ENCODE assay signal across 8 cellular contexts in genomic region chr12:57693317-57693658, GRCh38. TPM values are rescaled to one million over a fixed set of nuclear protein-coding genes. Genes with fewer than 3 reads are reported as not detected.
DNase-seq lines count a peak whose midpoint lies in the region; ATAC-seq and TF ChIP-seq lines count a peak whose summit lies in the region.

No MANE protein-coding gene starts in this region.

- H3K9me3 ChIP-seq in Karpas-422 (ENCODE audit: low read length) = no peaks in the 10 kb centered on the region
- H3K9me3 ChIP-seq in esophagus muscularis mucosa = no peaks in the 10 kb centered on the region

- TF ChIP-seq EP300 in esophagus muscularis mucosa (IDR thresholded peaks at IDR 0.05) = no peak

- H3K4me3 ChIP-seq in Karpas-422 (ENCODE audit: low read length) (no peak overlapping the region; the same call in 1 of the 2 replicates), esophagus muscularis mucosa (peak overlapping the region; percentile 72 to 89 (median 84)), retinal pigment epithelial cell (ENCODE audit: low read length) (peak overlapping the region; percentile 98)

- H3K27ac ChIP-seq in Karpas-422 (ENCODE audit: low read length) = no peak overlapping the region
- H3K27ac ChIP-seq in esophagus muscularis mucosa (replicated peaks in 1 of 4) = peak overlapping the region; percentile 34 to 85 (median 56)

- 64% methylated on average over 10 of the region's 10 CpGs for WGBS in esophagus muscularis mucosa

- H3K79me2 ChIP-seq in Karpas-422 (ENCODE audit: low read length) = peaks cover 24% of the 10 kb centered on the region

- ATAC-seq in GM21381 (IDR thresholded peaks at IDR 0.05; ENCODE audit: unreplicated experiment) = no peak

- H2AFZ ChIP-seq in Karpas-422 (ENCODE audit: low read length) = peak overlapping the region; percentile 97

- H3K36me3 ChIP-seq in Karpas-422 (ENCODE audit: insufficient read depth, low read length) (peaks cover 20% of the 10 kb centered on the region; the same call in 1 of the 2 replicates), esophagus muscularis mucosa (peaks cover 15 to 28% (median 22%) of the 10 kb centered on the region in 4 donors)

- peaks cover 17% of the 10 kb centered on the region for H3K4me1 ChIP-seq in Karpas-422 (ENCODE audit: low read length)
- peaks cover 12 to 21% (median 18%) of the 10 kb centered on the region in 4 donors for H3K4me1 ChIP-seq in esophagus muscularis mucosa

- H3K27me3 ChIP-seq in Karpas-422 (ENCODE audit: low read length) (no peaks in the 10 kb centered on the region), esophagus muscularis mucosa (peaks cover 0 to 2% (median 0%) of the 10 kb centered on the region in 4 donors)

- H3K9me2 ChIP-seq in Karpas-422 (replicated peaks; ENCODE audit: insufficient read depth, low read length) = no peaks in the 10 kb centered on the region

- H4K20me1 ChIP-seq in Karpas-422 (ENCODE audit: insufficient read depth, low read depth, low read length) = no peaks in the 10 kb centered on the region

- peak overlapping the region; percentile 54 for H3K4me2 ChIP-seq in Karpas-422 (ENCODE audit: low read depth, low read length, poor library complexity, severe bottlenecking)

- TF ChIP-seq POLR2A in esophagus muscularis mucosa (IDR thresholded peaks at IDR 0.05; ENCODE audit: low read depth) = no peak

- peak; percentile 7 for DNase-seq in Daoy (ENCODE audit: low read depth)
- DNase-seq in Karpas-422 = no peak
- DNase-seq in esophagus muscularis mucosa (ENCODE audit: extremely low spot score) = no peak
- DNase-seq in retinal pigment epithelial cell (ENCODE audit: low read depth) = no peak
- no peak for DNase-seq in HT-29 (ENCODE audit: low spot score)
- DNase-seq in CD1c-positive myeloid dendritic cell (ENCODE audit: extremely low spot score) = no peak
- no peak for DNase-seq in anterior cingulate cortex (lab: John Stamatoyannopoulos, UW)

- no peak overlapping the region for H3K9ac ChIP-seq in Karpas-422 (ENCODE audit: low read length)

- intact Hi-C loops in esophagus muscularis mucosa (cut with DNase I) = loop anchor here (5.0 kb wide), 1 partner anchor 111 kb away; no protein-coding TSS in a partner anchor

- no peak for TF ChIP-seq CTCF in esophagus muscularis mucosa (IDR thresholded peaks at IDR 0.05)
- TF ChIP-seq CTCF in retinal pigment epithelial cell (conservative IDR thresholded peaks at IDR 0.05; ENCODE audit: low read depth, low read length) = no peak

RNA-seq across cellular contexts. Expression of gene OS9, which starts 0.6 kb away (rescaled TPM):
- total RNA-seq in Daoy (2014; rRNA removed; shearing (Covaris generic)) = 262 and 383 TPM in 2 replicates
- 72.6 and 120 TPM in 2 replicates for total RNA-seq in Karpas-422 (2014; rRNA removed; shearing (Covaris generic); ENCODE audit: low replicate concordance)
- total RNA-seq in esophagus muscularis mucosa = 100 to 1,000 TPM; 139 to 223 (median 148) TPM
- 94.5 and 105 TPM in 2 replicates for total RNA-seq in HT-29 (2014; rRNA removed; shearing (Covaris generic))

RNA-seq across cellular contexts. Expression of gene AGAP2, which starts 45.3 kb away (rescaled TPM):
- total RNA-seq in Daoy (2014; rRNA removed; shearing (Covaris generic)) = 0.03 and 0.29 TPM in 2 replicates
- 6.7 and 12.0 TPM in 2 replicates for total RNA-seq in Karpas-422 (2014; rRNA removed; shearing (Covaris generic); ENCODE audit: low replicate concordance)
- total RNA-seq in esophagus muscularis mucosa = 10 to 100 TPM in 1 of 4 donors, 1 to 10 TPM in 3; 2.5 to 11.2 (median 3.6) TPM
- 1.9 and 4.0 TPM in 2 replicates for total RNA-seq in HT-29 (2014; rRNA removed; shearing (Covaris generic))

RNA-seq across cellular contexts. Expression of gene TSPAN31, which starts 51.6 kb away (rescaled TPM):
- total RNA-seq in Daoy (2014; rRNA removed; shearing (Covaris generic)) = 7.9 and 13.5 TPM in 2 replicates
- total RNA-seq in Karpas-422 (2014; rRNA removed; shearing (Covaris generic); ENCODE audit: low replicate concordance) = 33.3 and 42.7 TPM in 2 replicates
- total RNA-seq in esophagus muscularis mucosa = 10 to 100 TPM; 34.3 to 45.1 (median 42.1) TPM
- 35.0 and 42.9 TPM in 2 replicates for total RNA-seq in HT-29 (2014; rRNA removed; shearing (Covaris generic))

RNA-seq across cellular contexts. Expression of gene CDK4, which starts 58.8 kb away (rescaled TPM):
- total RNA-seq in Daoy (2014; rRNA removed; shearing (Covaris generic)) = 317 and 359 TPM in 2 replicates
- 154 and 164 TPM in 2 replicates for total RNA-seq in Karpas-422 (2014; rRNA removed; shearing (Covaris generic); ENCODE audit: low replicate concordance)
- 10 to 100 TPM; 43.6 to 85.7 (median 71.3) TPM for total RNA-seq in esophagus muscularis mucosa
- total RNA-seq in HT-29 (2014; rRNA removed; shearing (Covaris generic)) = 310 and 345 TPM in 2 replicates
